10 cellular contexts compared by ENCODE assay signal in genomic region chr2:108621689-108622681, GRCh38.
DNase-seq lines count a peak whose midpoint lies in the region; ATAC-seq and TF ChIP-seq lines count a peak whose summit lies in the region.
"Had no signal": no experiment of that assay in that cellular context is flagged by ENCODE, and none has a peak within 500 bp of the region (broad histone marks: within the 10 kb centered on the region; RNA-seq: fewer than 3 reads in every experiment).

No MANE protein-coding gene starts in this region.

- peaks cover 79% of the 10 kb centered on the region for H3K4me1 ChIP-seq in Panc1 (ENCODE audit: control insufficient read depth, insufficient read depth, low read length)
- peaks cover 47% of the 10 kb centered on the region for H3K4me1 ChIP-seq in effector memory CD4-positive, alpha-beta T cell (ENCODE audit: control insufficient read depth, insufficient read depth, low read length, poor library complexity, severe bottlenecking)
- H3K4me1 ChIP-seq in SJCRH30, result peaks cover 29% of the 10 kb centered on the region

- CTCF ChIA-PET in Panc1 (lab: Charles Lee), result interaction anchor here (1.0 to 1.6 kb wide), 2 partner anchors 14 to 37 kb away, joined by 3 to 8 read pairs; no protein-coding TSS in a partner anchor

- ATAC-seq in Panc1, result no peak

- intact Hi-C loops in Panc1 (cut with micrococcal nuclease; ENCODE audit: unreplicated experiment), result no loop called here

- H3K27me3 ChIP-seq in Panc1 (ENCODE audit: control insufficient read depth, insufficient read depth, low read length) (no peaks in the 10 kb centered on the region), SJCRH30 (no peaks in the 10 kb centered on the region)
- no peaks in the 10 kb centered on the region for H3K27me3 ChIP-seq in effector memory CD4-positive, alpha-beta T cell (replicated peaks; ENCODE audit: control insufficient read depth, insufficient read depth, low read length, poor library complexity, severe bottlenecking)
- H3K27me3 ChIP-seq: gastroesophageal sphincter, right atrium auricular region had no signal

- DNase-seq in NCI-H1092 treated with DMSO at 0.1 percent for 48 hours (lab: John Stamatoyannopoulos, UW), result peak; percentile 44
- no peak for DNase-seq in NCI-H1092 (lab: John Stamatoyannopoulos, UW)
- no peak for DNase-seq in Panc1 (ENCODE audit: low read depth, low spot score)
- no peak for DNase-seq in effector memory CD4-positive, alpha-beta T cell
- DNase-seq in EL, result no peak
- no peak for DNase-seq in SJCRH30
- DNase-seq in cortex of kidney (lab: John Stamatoyannopoulos, UW), result no peak

- peak overlapping the region; percentile 23 to 54; a peak in 3 of 4 replicates for H3K4me3 ChIP-seq in Panc1 (ENCODE audit: low read depth in 2 of 2, low read length in 2 of 2)
- peak overlapping the region; percentile 41 for H3K4me3 ChIP-seq in effector memory CD4-positive, alpha-beta T cell (ENCODE audit: insufficient read depth, low read depth, low read length, poor library complexity, severe bottlenecking)
- peak overlapping the region in 5 of 7 experiments; percentile 1 to 25 (median 13) for H3K4me3 ChIP-seq in skin epidermis
- no peak overlapping the region for H3K4me3 ChIP-seq in SJCRH30
- H3K4me3 ChIP-seq: gastroesophageal sphincter, right atrium auricular region had no signal

- BruUV-seq in Panc1 (replicated peaks; lab: Mats Ljungman, UMichigan), result TSS peak; percentile 13

- in situ Hi-C loops in Panc1 (cut with HindIII; ENCODE audit: low pct_unique_long_range_greater_than_20kb, low sequenced_read_pairs), result no loop called here

- TF ChIP-seq CTCF in Panc1 (IDR thresholded peaks at IDR 0.05), result no peak

- H3K27ac ChIP-seq in Panc1 (ENCODE audit: low read length), result peak overlapping the region; percentile 97
- H3K27ac ChIP-seq in effector memory CD4-positive, alpha-beta T cell (ENCODE audit: insufficient read depth, low read length, poor library complexity, severe bottlenecking), result peak overlapping the region; percentile 75
- H3K27ac ChIP-seq in skin epidermis, result peak overlapping the region in 20 of 21 experiments; percentile 7 to 88 (median 62)
- no peak overlapping the region for H3K27ac ChIP-seq in SJCRH30

- H3K36me3 ChIP-seq in Panc1 (ENCODE audit: control insufficient read depth, insufficient read depth, low read length) (no peaks in the 10 kb centered on the region), SJCRH30 (no peaks in the 10 kb centered on the region)
- H3K36me3 ChIP-seq in effector memory CD4-positive, alpha-beta T cell (ENCODE audit: control insufficient read depth, insufficient read depth, low read length), result no peaks in the 10 kb centered on the region
- H3K36me3 ChIP-seq: gastroesophageal sphincter, right atrium auricular region had no signal

- POLR2A ChIA-PET in Panc1 (lab: Charles Lee), result interaction anchor here (1.2 kb wide), 1 partner anchor 12 kb away, joined by 4 read pairs; no protein-coding TSS in a partner anchor

- H3K9me3 ChIP-seq in Panc1 (ENCODE audit: control insufficient read depth, insufficient read depth, low read depth, low read length) (no peaks in the 10 kb centered on the region), SJCRH30 (replicated peaks) (no peaks in the 10 kb centered on the region)
- H3K9me3 ChIP-seq in effector memory CD4-positive, alpha-beta T cell (ENCODE audit: control insufficient read depth, low read length), result no peaks in the 10 kb centered on the region
- H3K9me3 ChIP-seq: gastroesophageal sphincter, right atrium auricular region had no signal
